1 cellular context compared by ENCODE assay signal in the genomic region with DNA sequence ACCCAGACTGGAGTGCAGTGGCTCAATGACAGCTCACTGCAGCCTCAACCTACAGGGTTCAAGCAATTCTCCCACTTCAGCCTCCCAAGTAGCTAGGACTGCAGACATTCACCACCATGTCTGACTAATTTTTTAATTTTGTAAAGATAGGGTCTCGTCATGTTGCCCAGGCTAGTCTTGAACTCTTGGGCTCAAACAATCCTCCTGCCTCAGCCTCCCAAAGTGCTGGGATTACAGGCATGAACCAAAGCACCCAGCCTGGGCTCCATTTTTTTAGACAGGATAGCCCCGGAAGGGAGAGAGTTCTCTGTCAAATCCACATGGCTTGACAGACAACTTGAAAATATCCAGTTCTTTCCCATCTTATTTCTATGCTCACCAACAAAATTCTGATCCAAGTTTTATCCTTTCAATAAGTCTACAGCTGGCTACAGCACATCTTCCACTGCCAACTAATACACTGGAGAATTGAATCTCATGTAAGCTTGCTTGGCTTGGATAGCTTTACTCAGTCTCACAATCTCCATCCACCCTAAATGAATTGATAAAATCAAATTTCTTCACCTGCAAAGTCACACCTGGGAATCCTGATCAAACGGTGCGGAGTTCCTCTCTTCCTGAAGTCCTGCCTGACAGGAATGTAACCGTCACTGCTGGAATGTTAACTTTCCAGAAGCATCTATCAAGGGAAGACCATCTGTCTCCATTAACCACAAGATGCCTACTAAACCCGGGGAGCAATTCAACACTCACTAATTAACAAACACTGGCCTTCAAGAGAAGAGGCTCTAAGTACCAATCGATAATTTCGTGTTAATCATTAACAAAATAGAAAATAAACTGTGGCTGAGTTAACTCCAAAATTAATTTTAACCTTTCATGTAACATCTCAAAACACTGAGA.
TF ChIP-seq lines count a peak whose summit lies in the region.

No MANE protein-coding gene starts in this region.

TF ChIP-seq in HepG2, 621 proteins besides CTCF, POLR2A, EP300 and RAD21 (continued from another document):
- TF ChIP-seq ZNF770 (CRISPR knock-in tag; IDR thresholded peaks at IDR 0.05) (peak; percentile 65; the same call in 1 of the 2 replicates), THAP11 (CRISPR knock-in tag; IDR thresholded peaks at IDR 0.05) (peak; percentile 25; the same call in 1 of the 2 replicates), ZNF746 (CRISPR knock-in tag; IDR thresholded peaks at IDR 0.05) (no peak)
